ENCODE assay signal across 29 cellular contexts in genomic region chr22:20786536-20786979, GRCh38. TPM values are rescaled to one million over a fixed set of nuclear protein-coding genes. Genes with fewer than 3 reads are reported as not detected.
DNase-seq lines count a peak whose midpoint lies in the region; ATAC-seq and TF ChIP-seq lines count a peak whose summit lies in the region.
"Had no signal": no experiment of that assay in that cellular context is flagged by ENCODE, and none has a peak within 500 bp of the region (broad histone marks: within the 10 kb centered on the region; RNA-seq: fewer than 3 reads in every experiment).

No MANE protein-coding gene starts in this region.

- peaks cover 5% of the 10 kb centered on the region for H3K36me3 Mint-ChIP-seq in glutamatergic neuron (ENCODE audit: unreplicated experiment)
- H3K36me3 Mint-ChIP-seq in activated T-helper 17 cell treated with anti-CD3 and anti-CD28 coated beads, Interleukin-2, amount 50 U/mL, for 72 hours (ENCODE audit: low read depth) = peaks cover 46% of the 10 kb centered on the region

- H3K9me3 Mint-ChIP-seq in glutamatergic neuron (ENCODE audit: unreplicated experiment) = peaks cover 4% of the 10 kb centered on the region
- no peaks in the 10 kb centered on the region for H3K9me3 Mint-ChIP-seq in activated T-helper 17 cell treated with anti-CD3 and anti-CD28 coated beads, Interleukin-2, amount 50 U/mL, for 72 hours
- H3K9me3 Mint-ChIP-seq: activated naive CD4-positive, alpha-beta T cell treated with anti-CD3 and anti-CD28 coated beads, Interleukin-2, amount 50 U/mL, for 24 hours; naive thymus-derived CD8-positive, alpha-beta T cell; stimulated activated memory B cell treated with anti-CD40 and anti-IgM and Interleukin-4, amounts not matched to agents 10 μg/mL and 1 μg/mL and 100 μg/mL, for 72 hours; T-helper 2 cell treated with Interferon-gamma antibody and Interleukin-4, amounts not matched to agents 5 μg/mL and 100 μg/mL, for 36 hours had no signal

- H3K4me1 Mint-ChIP-seq in glutamatergic neuron (ENCODE audit: low read depth, unreplicated experiment) = peaks cover 16% of the 10 kb centered on the region
- H3K4me1 Mint-ChIP-seq in activated T-helper 17 cell treated with anti-CD3 and anti-CD28 coated beads, Interleukin-2, amount 50 U/mL, for 72 hours = peaks cover 10% of the 10 kb centered on the region

- no peak overlapping the region for H3K4me3 Mint-ChIP-seq in glutamatergic neuron (ENCODE audit: unreplicated experiment)
- H3K4me3 Mint-ChIP-seq in activated T-helper 17 cell treated with anti-CD3 and anti-CD28 coated beads, Interleukin-2, amount 50 U/mL, for 72 hours = no peak overlapping the region
- H3K4me3 Mint-ChIP-seq: activated CD4-positive, alpha-beta T cell treated with anti-CD3 and anti-CD28 coated beads for 36 hours; activated naive CD4-positive, alpha-beta T cell treated with anti-CD3 and anti-CD28 coated beads, Interleukin-2, amount 50 U/mL, for 24 hours; naive thymus-derived CD8-positive, alpha-beta T cell; stimulated activated memory B cell treated with anti-CD40 and anti-IgM and Interleukin-4, amounts not matched to agents 10 μg/mL and 1 μg/mL and 100 μg/mL, for 72 hours; T-helper 2 cell treated with Interferon-gamma antibody and Interleukin-4, amounts not matched to agents 5 μg/mL and 100 μg/mL, for 36 hours had no signal

- peaks cover 11% of the 10 kb centered on the region for H3K27me3 Mint-ChIP-seq in glutamatergic neuron (ENCODE audit: unreplicated experiment)
- H3K27me3 Mint-ChIP-seq in activated T-helper 17 cell treated with anti-CD3 and anti-CD28 coated beads, Interleukin-2, amount 50 U/mL, for 72 hours = no peaks in the 10 kb centered on the region
- H3K27me3 Mint-ChIP-seq: activated CD4-positive, alpha-beta T cell treated with anti-CD3 and anti-CD28 coated beads for 36 hours; activated naive CD4-positive, alpha-beta T cell treated with anti-CD3 and anti-CD28 coated beads, Interleukin-2, amount 50 U/mL, for 24 hours; naive thymus-derived CD8-positive, alpha-beta T cell; stimulated activated memory B cell treated with anti-CD40 and anti-IgM and Interleukin-4, amounts not matched to agents 10 μg/mL and 1 μg/mL and 100 μg/mL, for 72 hours had no signal

- DNase-seq in NCI-H2029 treated with DMSO at 0.1 percent for 48 hours (lab: John Stamatoyannopoulos, UW) (peak; percentile 20), NCI-H2029 (lab: John Stamatoyannopoulos, UW) (no peak), glutamatergic neuron (no peak), left lobe of liver (ENCODE audit: low spot score) (peak; percentile 62), pons (ENCODE audit: low spot score) (no peak)
- no peak for DNase-seq in activated CD4-positive, alpha-beta T cell treated with anti-CD3 and anti-CD28 coated beads, Interleukin-2, amount 50 U/mL, for 1 hour
- DNase-seq: 8988T; activated CD4-positive, alpha-beta T cell treated with anti-CD3 and anti-CD28 coated beads for 36 hours; activated T-cell treated with anti-CD3 and anti-CD28 coated beads for 4 hours; amniotic stem cell; Caco-2; DMS79 treated with DMSO at 0.1 percent for 48 hours; GDM1; midbrain; naive thymus-derived CD8-positive, alpha-beta T cell; NCI-H1105; NCI-H1930; NCI-H69; nucleus accumbens; SHP77 treated with DMSO at 0.1 percent for 48 hours; substantia nigra; trophoblast cell had no signal

- no peak for TF ChIP-seq CTCF in glutamatergic neuron (IDR thresholded peaks at IDR 0.05; ENCODE audit: partially characterized antibody, unreplicated experiment)

- ATAC-seq in left lobe of liver = peak; percentile 59
- ATAC-seq in activated T-helper 17 cell treated with anti-CD3 and anti-CD28 coated beads, Interleukin-2, amount 50 U/mL, for 72 hours (replicated peaks) = no peak
- ATAC-seq in HG03439 (IDR thresholded peaks at IDR 0.05; ENCODE audit: unreplicated experiment) = no peak
- ATAC-seq: activated CD4-positive, alpha-beta T cell treated with anti-CD3 and anti-CD28 coated beads for 36 hours; naive thymus-derived CD8-positive, alpha-beta T cell; Panc1; stimulated activated memory B cell treated with anti-CD40 and anti-IgM and Interleukin-4, amounts not matched to agents 10 μg/mL and 1 μg/mL and 100 μg/mL, for 72 hours had no signal

- peak overlapping the region; percentile 6 for H3K27ac Mint-ChIP-seq in glutamatergic neuron (ENCODE audit: unreplicated experiment)
- no peak overlapping the region for H3K27ac Mint-ChIP-seq in activated T-helper 17 cell treated with anti-CD3 and anti-CD28 coated beads, Interleukin-2, amount 50 U/mL, for 72 hours
- H3K27ac Mint-ChIP-seq: activated CD4-positive, alpha-beta T cell treated with anti-CD3 and anti-CD28 coated beads for 36 hours; activated naive CD4-positive, alpha-beta T cell treated with anti-CD3 and anti-CD28 coated beads, Interleukin-2, amount 50 U/mL, for 24 hours; stimulated activated memory B cell treated with anti-CD40 and anti-IgM and Interleukin-4, amounts not matched to agents 10 μg/mL and 1 μg/mL and 100 μg/mL, for 72 hours; T-helper 2 cell treated with Interferon-gamma antibody and Interleukin-4, amounts not matched to agents 5 μg/mL and 100 μg/mL, for 36 hours had no signal

RNA-seq across cellular contexts. Expression of gene SERPIND1, which starts 12.6 kb away (rescaled TPM):
- total RNA-seq in glutamatergic neuron (ENCODE audit: unreplicated experiment) = not detected
- total RNA-seq in left lobe of liver = 261 TPM
- total RNA-seq in activated T-helper 17 cell treated with anti-CD3 and anti-CD28 coated beads, Interleukin-2, amount 50 U/mL, for 72 hours = under 1 TPM in 1 of 2 donors, not detected in 1; 0.11 TPM
- total RNA-seq: activated CD4-positive, alpha-beta T cell treated with anti-CD3 and anti-CD28 coated beads for 36 hours; M059J; naive thymus-derived CD8-positive, alpha-beta T cell had no signal

Comparison
In these comparisons a context has a peak if more than half of its experiments do, and no peak if none do; other contexts are left out.
1. DNase-seq: peak in NCI-H2029 treated with DMSO at 0.1 percent for 48 hours (single experiment) and left lobe of liver (single experiment); none in NCI-H2029 (single experiment), glutamatergic neuron (single experiment), pons (single experiment) and activated CD4-positive, alpha-beta T cell treated with anti-CD3 and anti-CD28 coated beads, Interleukin-2, amount 50 U/mL, for 1 hour (single experiment).
2. RNA of gene SERPIND1, which starts 12.6 kb away (total RNA-seq): 261 TPM in left lobe of liver (single experiment); 0.11 TPM in activated T-helper 17 cell treated with anti-CD3 and anti-CD28 coated beads, Interleukin-2, amount 50 U/mL, for 72 hours and not detected in glutamatergic neuron (single experiment); every median in the first group is over 100 times any median in the second.